ENCODE assay signal across 1 cellular context in the genomic region with DNA sequence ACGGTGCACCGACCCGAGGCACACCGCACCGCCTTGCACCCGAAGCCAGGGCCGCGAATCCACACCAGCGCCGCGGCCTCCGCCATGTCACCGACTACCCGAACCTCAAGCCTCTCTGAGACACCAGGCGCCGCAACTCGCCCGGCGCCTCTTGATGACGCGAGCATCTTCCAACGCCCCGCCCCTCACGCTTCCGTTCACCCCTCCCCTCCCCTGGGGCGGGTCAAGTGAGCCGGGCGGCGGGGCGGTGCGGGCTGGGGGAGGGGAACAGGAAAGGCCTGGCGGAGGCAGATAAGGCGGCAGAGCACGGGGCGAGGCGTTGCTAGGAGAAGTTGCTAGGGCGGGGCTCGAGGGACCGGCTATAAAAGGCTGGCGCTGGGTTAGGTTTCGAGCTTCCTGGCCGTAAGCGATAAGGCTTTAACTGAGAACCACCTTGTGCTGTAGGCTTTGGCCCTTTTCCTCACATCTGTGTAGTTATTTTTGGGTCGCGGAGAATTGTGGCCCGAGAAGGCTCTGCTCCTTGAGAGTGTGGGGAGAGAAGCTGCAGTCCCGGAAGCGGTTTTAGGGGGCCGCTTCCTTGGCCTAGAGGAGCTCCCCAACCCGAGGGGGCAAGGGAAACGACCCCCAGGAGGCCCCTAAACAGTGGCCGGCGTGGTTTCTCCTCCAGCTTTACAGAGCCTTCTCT.
TF ChIP-seq lines count a peak whose summit lies in the region.

A gene (minus strand): TSS at position 117 of the 685 bp plus-strand sequence. CDS start 31 bp downstream, at position 86.

TF ChIP-seq in K562, 482 proteins besides CTCF, POLR2A, EP300 and RAD21 (continued from another document and continues in another):
- TF ChIP-seq, protein P1, sequence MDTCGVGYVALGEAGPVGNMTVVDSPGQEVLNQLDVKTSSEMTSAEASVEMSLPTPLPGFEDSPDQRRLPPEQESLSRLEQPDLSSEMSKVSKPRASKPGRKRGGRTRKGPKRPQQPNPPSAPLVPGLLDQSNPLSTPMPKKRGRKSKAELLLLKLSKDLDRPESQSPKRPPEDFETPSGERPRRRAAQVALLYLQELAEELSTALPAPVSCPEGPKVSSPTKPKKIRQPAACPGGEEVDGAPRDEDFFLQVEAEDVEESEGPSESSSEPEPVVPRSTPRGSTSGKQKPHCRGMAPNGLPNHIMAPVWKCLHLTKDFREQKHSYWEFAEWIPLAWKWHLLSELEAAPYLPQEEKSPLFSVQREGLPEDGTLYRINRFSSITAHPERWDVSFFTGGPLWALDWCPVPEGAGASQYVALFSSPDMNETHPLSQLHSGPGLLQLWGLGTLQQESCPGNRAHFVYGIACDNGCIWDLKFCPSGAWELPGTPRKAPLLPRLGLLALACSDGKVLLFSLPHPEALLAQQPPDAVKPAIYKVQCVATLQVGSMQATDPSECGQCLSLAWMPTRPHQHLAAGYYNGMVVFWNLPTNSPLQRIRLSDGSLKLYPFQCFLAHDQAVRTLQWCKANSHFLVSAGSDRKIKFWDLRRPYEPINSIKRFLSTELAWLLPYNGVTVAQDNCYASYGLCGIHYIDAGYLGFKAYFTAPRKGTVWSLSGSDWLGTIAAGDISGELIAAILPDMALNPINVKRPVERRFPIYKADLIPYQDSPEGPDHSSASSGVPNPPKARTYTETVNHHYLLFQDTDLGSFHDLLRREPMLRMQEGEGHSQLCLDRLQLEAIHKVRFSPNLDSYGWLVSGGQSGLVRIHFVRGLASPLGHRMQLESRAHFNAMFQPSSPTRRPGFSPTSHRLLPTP (IDR thresholded peaks at IDR 0.05; ENCODE audit: borderline replicate concordance, extremely low read depth, insufficient read length): no peak
- TF ChIP-seq, protein P2, sequence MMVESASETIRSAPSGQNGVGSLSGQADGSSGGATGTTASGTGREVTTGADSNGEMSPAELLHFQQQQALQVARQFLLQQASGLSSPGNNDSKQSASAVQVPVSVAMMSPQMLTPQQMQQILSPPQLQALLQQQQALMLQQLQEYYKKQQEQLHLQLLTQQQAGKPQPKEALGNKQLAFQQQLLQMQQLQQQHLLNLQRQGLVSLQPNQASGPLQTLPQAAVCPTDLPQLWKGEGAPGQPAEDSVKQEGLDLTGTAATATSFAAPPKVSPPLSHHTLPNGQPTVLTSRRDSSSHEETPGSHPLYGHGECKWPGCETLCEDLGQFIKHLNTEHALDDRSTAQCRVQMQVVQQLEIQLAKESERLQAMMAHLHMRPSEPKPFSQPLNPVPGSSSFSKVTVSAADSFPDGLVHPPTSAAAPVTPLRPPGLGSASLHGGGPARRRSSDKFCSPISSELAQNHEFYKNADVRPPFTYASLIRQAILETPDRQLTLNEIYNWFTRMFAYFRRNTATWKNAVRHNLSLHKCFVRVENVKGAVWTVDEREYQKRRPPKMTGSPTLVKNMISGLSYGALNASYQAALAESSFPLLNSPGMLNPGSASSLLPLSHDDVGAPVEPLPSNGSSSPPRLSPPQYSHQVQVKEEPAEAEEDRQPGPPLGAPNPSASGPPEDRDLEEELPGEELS (CRISPR knock-in tag; IDR thresholded peaks at IDR 0.05; ENCODE audit: borderline replicate concordance): no peak
- no peak; the same call in 1 of the 2 replicates for TF ChIP-seq ATF1 (CRISPR knock-in tag; IDR thresholded peaks at IDR 0.05)
- peak; percentile 98 for TF ChIP-seq ATF1 (tag; IDR thresholded peaks at IDR 0.05)
- TF ChIP-seq E2F3 (CRISPR knock-in tag; IDR thresholded peaks at IDR 0.05): peak; percentile 79
- TF ChIP-seq DNMT1 (IDR thresholded peaks at IDR 0.05): no peak
- TF ChIP-seq MAFG (tag; conservative IDR thresholded peaks at IDR 0.05): 0 out of 2 replicates have a peak, but pooled peaks have one; percentile 4
- TF ChIP-seq, protein P3, sequence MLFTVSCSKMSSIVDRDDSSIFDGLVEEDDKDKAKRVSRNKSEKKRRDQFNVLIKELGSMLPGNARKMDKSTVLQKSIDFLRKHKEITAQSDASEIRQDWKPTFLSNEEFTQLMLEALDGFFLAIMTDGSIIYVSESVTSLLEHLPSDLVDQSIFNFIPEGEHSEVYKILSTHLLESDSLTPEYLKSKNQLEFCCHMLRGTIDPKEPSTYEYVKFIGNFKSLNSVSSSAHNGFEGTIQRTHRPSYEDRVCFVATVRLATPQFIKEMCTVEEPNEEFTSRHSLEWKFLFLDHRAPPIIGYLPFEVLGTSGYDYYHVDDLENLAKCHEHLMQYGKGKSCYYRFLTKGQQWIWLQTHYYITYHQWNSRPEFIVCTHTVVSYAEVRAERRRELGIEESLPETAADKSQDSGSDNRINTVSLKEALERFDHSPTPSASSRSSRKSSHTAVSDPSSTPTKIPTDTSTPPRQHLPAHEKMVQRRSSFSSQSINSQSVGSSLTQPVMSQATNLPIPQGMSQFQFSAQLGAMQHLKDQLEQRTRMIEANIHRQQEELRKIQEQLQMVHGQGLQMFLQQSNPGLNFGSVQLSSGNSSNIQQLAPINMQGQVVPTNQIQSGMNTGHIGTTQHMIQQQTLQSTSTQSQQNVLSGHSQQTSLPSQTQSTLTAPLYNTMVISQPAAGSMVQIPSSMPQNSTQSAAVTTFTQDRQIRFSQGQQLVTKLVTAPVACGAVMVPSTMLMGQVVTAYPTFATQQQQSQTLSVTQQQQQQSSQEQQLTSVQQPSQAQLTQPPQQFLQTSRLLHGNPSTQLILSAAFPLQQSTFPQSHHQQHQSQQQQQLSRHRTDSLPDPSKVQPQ (CRISPR knock-in tag; IDR thresholded peaks at IDR 0.05; ENCODE audit: borderline replicate concordance): no peak
- TF ChIP-seq CHD1 (IDR thresholded peaks at IDR 0.05; ENCODE audit: low read length): peak; percentile 26
- TF ChIP-seq, protein P4, sequence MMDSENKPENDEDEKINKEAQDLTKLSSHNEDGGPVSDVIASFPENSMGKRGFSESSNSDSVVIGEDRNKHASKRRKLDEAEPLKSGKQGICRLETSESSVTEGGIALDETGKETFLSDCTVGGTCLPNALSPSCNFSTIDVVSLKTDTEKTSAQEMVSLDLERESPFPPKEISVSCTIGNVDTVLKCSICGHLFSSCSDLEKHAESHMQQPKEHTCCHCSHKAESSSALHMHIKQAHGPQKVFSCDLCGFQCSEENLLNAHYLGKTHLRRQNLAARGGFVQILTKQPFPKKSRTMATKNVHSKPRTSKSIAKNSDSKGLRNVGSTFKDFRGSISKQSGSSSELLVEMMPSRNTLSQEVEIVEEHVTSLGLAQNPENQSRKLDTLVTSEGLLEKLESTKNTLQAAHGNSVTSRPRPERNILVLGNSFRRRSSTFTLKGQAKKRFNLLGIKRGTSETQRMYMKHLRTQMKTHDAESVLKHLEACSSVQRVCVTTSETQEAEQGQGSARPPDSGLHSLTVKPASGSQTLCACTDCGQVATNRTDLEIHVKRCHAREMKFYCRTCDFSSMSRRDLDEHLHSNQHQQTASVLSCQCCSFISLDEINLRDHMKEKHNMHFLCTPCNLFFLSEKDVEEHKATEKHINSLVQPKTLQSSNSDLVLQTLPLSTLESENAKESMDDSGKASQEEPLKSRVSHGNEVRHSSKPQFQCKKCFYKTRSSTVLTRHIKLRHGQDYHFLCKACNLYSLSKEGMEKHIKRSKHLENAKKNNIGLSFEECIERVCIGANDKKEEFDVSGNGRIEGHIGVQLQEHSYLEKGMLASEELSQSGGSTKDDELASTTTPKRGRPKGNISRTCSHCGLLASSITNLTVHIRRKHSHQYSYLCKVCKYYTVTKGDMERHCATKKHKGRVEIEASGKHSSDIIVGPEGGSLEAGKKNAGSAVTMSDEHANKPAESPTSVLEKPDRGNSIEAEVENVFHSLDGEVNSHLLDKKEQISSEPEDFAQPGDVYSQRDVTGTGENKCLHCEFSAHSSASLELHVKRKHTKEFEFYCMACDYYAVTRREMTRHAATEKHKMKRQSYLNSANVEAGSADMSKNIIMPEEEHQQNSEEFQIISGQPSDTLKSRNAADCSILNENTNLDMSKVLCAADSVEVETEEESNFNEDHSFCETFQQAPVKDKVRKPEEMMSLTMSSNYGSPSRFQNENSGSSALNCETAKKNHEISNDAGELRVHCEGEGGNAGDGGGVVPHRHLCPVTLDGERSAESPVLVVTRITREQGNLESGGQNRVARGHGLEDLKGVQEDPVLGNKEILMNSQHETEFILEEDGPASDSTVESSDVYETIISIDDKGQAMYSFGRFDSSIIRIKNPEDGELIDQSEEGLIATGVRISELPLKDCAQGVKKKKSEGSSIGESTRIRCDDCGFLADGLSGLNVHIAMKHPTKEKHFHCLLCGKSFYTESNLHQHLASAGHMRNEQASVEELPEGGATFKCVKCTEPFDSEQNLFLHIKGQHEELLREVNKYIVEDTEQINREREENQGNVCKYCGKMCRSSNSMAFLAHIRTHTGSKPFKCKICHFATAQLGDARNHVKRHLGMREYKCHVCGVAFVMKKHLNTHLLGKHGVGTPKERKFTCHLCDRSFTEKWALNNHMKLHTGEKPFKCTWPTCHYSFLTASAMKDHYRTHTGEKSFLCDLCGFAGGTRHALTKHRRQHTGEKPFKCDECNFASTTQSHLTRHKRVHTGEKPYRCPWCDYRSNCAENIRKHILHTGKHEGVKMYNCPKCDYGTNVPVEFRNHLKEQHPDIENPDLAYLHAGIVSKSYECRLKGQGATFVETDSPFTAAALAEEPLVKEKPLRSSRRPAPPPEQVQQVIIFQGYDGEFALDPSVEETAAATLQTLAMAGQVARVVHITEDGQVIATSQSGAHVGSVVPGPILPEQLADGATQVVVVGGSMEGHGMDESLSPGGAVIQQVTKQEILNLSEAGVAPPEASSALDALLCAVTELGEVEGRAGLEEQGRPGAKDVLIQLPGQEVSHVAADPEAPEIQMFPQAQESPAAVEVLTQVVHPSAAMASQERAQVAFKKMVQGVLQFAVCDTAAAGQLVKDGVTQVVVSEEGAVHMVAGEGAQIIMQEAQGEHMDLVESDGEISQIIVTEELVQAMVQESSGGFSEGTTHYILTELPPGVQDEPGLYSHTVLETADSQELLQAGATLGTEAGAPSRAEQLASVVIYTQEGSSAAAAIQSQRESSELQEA (IDR thresholded peaks at IDR 0.05; ENCODE audit: low read depth): no peak
- TF ChIP-seq TGIF2 (CRISPR knock-in tag; IDR thresholded peaks at IDR 0.05): no peak
- TF ChIP-seq KDM5B (IDR thresholded peaks at IDR 0.05; ENCODE audit: insufficient replicate concordance, low read depth, low read length): peak; percentile 99
- TF ChIP-seq, protein P5, sequence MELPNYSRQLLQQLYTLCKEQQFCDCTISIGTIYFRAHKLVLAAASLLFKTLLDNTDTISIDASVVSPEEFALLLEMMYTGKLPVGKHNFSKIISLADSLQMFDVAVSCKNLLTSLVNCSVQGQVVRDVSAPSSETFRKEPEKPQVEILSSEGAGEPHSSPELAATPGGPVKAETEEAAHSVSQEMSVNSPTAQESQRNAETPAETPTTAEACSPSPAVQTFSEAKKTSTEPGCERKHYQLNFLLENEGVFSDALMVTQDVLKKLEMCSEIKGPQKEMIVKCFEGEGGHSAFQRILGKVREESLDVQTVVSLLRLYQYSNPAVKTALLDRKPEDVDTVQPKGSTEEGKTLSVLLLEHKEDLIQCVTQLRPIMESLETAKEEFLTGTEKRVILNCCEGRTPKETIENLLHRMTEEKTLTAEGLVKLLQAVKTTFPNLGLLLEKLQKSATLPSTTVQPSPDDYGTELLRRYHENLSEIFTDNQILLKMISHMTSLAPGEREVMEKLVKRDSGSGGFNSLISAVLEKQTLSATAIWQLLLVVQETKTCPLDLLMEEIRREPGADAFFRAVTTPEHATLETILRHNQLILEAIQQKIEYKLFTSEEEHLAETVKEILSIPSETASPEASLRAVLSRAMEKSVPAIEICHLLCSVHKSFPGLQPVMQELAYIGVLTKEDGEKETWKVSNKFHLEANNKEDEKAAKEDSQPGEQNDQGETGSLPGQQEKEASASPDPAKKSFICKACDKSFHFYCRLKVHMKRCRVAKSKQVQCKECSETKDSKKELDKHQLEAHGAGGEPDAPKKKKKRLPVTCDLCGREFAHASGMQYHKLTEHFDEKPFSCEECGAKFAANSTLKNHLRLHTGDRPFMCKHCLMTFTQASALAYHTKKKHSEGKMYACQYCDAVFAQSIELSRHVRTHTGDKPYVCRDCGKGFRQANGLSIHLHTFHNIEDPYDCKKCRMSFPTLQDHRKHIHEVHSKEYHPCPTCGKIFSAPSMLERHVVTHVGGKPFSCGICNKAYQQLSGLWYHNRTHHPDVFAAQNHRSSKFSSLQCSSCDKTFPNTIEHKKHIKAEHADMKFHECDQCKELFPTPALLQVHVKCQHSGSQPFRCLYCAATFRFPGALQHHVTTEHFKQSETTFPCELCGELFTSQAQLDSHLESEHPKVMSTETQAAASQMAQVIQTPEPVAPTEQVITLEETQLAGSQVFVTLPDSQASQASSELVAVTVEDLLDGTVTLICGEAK (IDR thresholded peaks at IDR 0.05): peak; percentile 46
- TF ChIP-seq, protein P5 (CRISPR knock-in tag; IDR thresholded peaks at IDR 0.05): no peak
